Comparison of ENCODE assay signal across 8 cellular contexts in genomic region chr7:44581907-44582603, GRCh38. TPM values are rescaled to one million over a fixed set of nuclear protein-coding genes. Genes with fewer than 3 reads are reported as not detected.
DNase-seq lines count a peak whose midpoint lies in the region; ATAC-seq lines count a peak whose summit lies in the region.

Gene TMED4, minus strand, starts transcription at chr7:44582231. Its CDS starts 25 bp downstream, at chr7:44582206.

- H3K4me1 Mint-ChIP-seq in activated CD8-positive, alpha-beta memory T cell treated with anti-CD3 and anti-CD28 coated beads, Interleukin-2, amount 10 ng/mL, durations not matched to agents 7 days and 5 days, result peaks cover 38% of the 10 kb centered on the region

- peak within 1 kb of the TSS; percentile 87 for H4K91ac ChIP-seq in mesenchymal stem cell (ENCODE audit: low read length)

- CTCF ChIA-PET in activated CD8-positive, alpha-beta memory T cell treated with anti-CD3 and anti-CD28 coated beads, Interleukin-2, amount 10 ng/mL, durations not matched to agents 7 days and 5 days (lab: Charles Lee), result interaction anchor here (0.6 to 2.1 kb wide), 10 partner anchors 9 to 554 kb away, joined by 3 to 8 read pairs (median 4); partner anchors contain the start of genes H2AZ2 and PURB

- peaks cover 18% of the 10 kb centered on the region for H3K79me1 ChIP-seq in mesenchymal stem cell (replicated peaks; ENCODE audit: low read length, poor library complexity, severe bottlenecking)

- peak within 1 kb of the TSS; percentile 74 for H2AK5ac ChIP-seq in mesenchymal stem cell (ENCODE audit: low read length, severe bottlenecking)

- H3K27ac Mint-ChIP-seq in activated CD8-positive, alpha-beta memory T cell treated with anti-CD3 and anti-CD28 coated beads, Interleukin-2, amount 10 ng/mL, durations not matched to agents 7 days and 5 days, result peak within 1 kb of the TSS; percentile 95

- peak within 1 kb of the TSS in 1 of 2 experiments; percentile 91 for H3K14ac ChIP-seq in mesenchymal stem cell (ENCODE audit: low read length in 2 of 2)

- peak; percentile 80 for ATAC-seq in GM21381 (IDR thresholded peaks at IDR 0.05; ENCODE audit: unreplicated experiment)
- ATAC-seq in activated CD8-positive, alpha-beta memory T cell treated with anti-CD3 and anti-CD28 coated beads, Interleukin-2, amount 10 ng/mL, durations not matched to agents 7 days and 5 days, result peak; percentile 96

- peak within 1 kb of the TSS; percentile 54 for H2BK15ac ChIP-seq in mesenchymal stem cell (ENCODE audit: low read depth, poor library complexity, severe bottlenecking)

- H3K4me1 ChIP-seq in NT2/D1 (ENCODE audit: insufficient read depth, insufficient read length), result peaks cover 3% of the 10 kb centered on the region
- H3K4me1 ChIP-seq in endocrine pancreas (ENCODE audit: control insufficient read depth, insufficient read depth, low read length), result no peaks in the 10 kb centered on the region
- H3K4me1 ChIP-seq in mesenchymal stem cell (ENCODE audit: control insufficient read depth, insufficient read depth, low read depth, low read length), result peaks cover 11% of the 10 kb centered on the region

- H3K4me3 ChIP-seq in NT2/D1 (ENCODE audit: insufficient read length, low read depth), result peak within 1 kb of the TSS; percentile 89
- H3K4me3 ChIP-seq in endocrine pancreas (ENCODE audit: control insufficient read depth, insufficient read depth, low read length), result peak within 1 kb of the TSS; percentile 72
- H3K4me3 ChIP-seq in mesenchymal stem cell (ENCODE audit: insufficient read depth in 1 of 2, low read depth in 1 of 2, low read length in 2 of 2), result peak within 1 kb of the TSS; percentile 78 to 96

- H2BK12ac ChIP-seq in mesenchymal stem cell (ENCODE audit: low read length in 2 of 2), result no peak within 1 kb of the TSS

- peak within 1 kb of the TSS; percentile 78 to 88 for H3K4ac ChIP-seq in mesenchymal stem cell (ENCODE audit: low read depth in 1 of 2, low read length in 2 of 2)

- H3K4me2 ChIP-seq in mesenchymal stem cell (ENCODE audit: low read length, poor library complexity, severe bottlenecking), result peak within 1 kb of the TSS; percentile 79

- H3K9ac ChIP-seq in NT2/D1 (ENCODE audit: insufficient read length, low read depth) (peak within 1 kb of the TSS; percentile 98), endocrine pancreas (ENCODE audit: control insufficient read depth, insufficient read depth, low read length) (peak within 1 kb of the TSS; percentile 94), mesenchymal stem cell (ENCODE audit: low read length) (peak within 1 kb of the TSS; percentile 99)

- H3K36me3 Mint-ChIP-seq in activated CD8-positive, alpha-beta memory T cell treated with anti-CD3 and anti-CD28 coated beads, Interleukin-2, amount 10 ng/mL, durations not matched to agents 7 days and 5 days, result peaks cover 27% of the 10 kb centered on the region

- peak within 1 kb of the TSS; percentile 69 to 93 for H3K18ac ChIP-seq in mesenchymal stem cell (ENCODE audit: low read depth in 1 of 2, low read length in 2 of 2)

- DNase-seq in COR-L47 (lab: John Stamatoyannopoulos, UW) (peak; percentile 99), HUDEP-2 (lab: John Stamatoyannopoulos, UW; ENCODE audit: unreplicated experiment in 76 of 76) (peak; percentile 52 to 99 (median 98)), NT2/D1 (ENCODE audit: low read depth, low spot score) (peak; percentile 99), mesenchymal stem cell (peak; percentile 98)
- DNase-seq in activated CD8-positive, alpha-beta memory T cell treated with anti-CD3 and anti-CD28 coated beads, Interleukin-2, amount 10 ng/mL, durations not matched to agents 7 days and 5 days, result peak; percentile 100
- DNase-seq in stimulated activated CD8-positive, alpha-beta memory T cell treated with anti-CD3 and anti-CD28 coated beads, Interleukin-12 subunit alpha, Interleukin-12 subunit beta, amount 100 ng/mL, for 4 hours (ENCODE audit: low read depth), result peak; percentile 100

- H3K36me3 ChIP-seq in NT2/D1 (ENCODE audit: insufficient read depth, insufficient read length, low read length) (peaks cover 40% of the 10 kb centered on the region), endocrine pancreas (ENCODE audit: control insufficient read depth, insufficient read depth, low read length) (peaks cover 5% of the 10 kb centered on the region), mesenchymal stem cell (ENCODE audit: control insufficient read depth in 1 of 2, insufficient read depth in 2 of 2, low read depth in 1 of 2, low read length in 2 of 2) (peaks cover 20 to 34% of the 10 kb centered on the region in 2 experiments)

- peak within 1 kb of the TSS; percentile 71 for H2AFZ ChIP-seq in mesenchymal stem cell (ENCODE audit: low read depth, low read length)

- no peak within 1 kb of the TSS for H2BK5ac ChIP-seq in mesenchymal stem cell (ENCODE audit: low read depth, low read length, poor library complexity, severe bottlenecking)

- peak within 1 kb of the TSS in 1 of 2 experiments; percentile 27 for H3K23ac ChIP-seq in mesenchymal stem cell (ENCODE audit: low read length in 2 of 2)

- peak within 1 kb of the TSS; percentile 91 for H3K4me3 Mint-ChIP-seq in activated CD8-positive, alpha-beta memory T cell treated with anti-CD3 and anti-CD28 coated beads, Interleukin-2, amount 10 ng/mL, durations not matched to agents 7 days and 5 days

- H3K9me3 ChIP-seq in NT2/D1 (ENCODE audit: insufficient read depth, low read length), result no peaks in the 10 kb centered on the region
- no peaks in the 10 kb centered on the region for H3K9me3 ChIP-seq in endocrine pancreas (ENCODE audit: control insufficient read depth, low read length)
- no peaks in the 10 kb centered on the region for H3K9me3 ChIP-seq in mesenchymal stem cell (ENCODE audit: control insufficient read depth, low read length)

- H3K27me3 Mint-ChIP-seq in activated CD8-positive, alpha-beta memory T cell treated with anti-CD3 and anti-CD28 coated beads, Interleukin-2, amount 10 ng/mL, durations not matched to agents 7 days and 5 days, result no peaks in the 10 kb centered on the region

- peak within 1 kb of the TSS; percentile 92 for H3K27ac ChIP-seq in mesenchymal stem cell (ENCODE audit: low read length, poor library complexity, severe bottlenecking)

- H3K27me3 ChIP-seq in NT2/D1 (ENCODE audit: insufficient read depth, insufficient read length), result no peaks in the 10 kb centered on the region
- no peaks in the 10 kb centered on the region for H3K27me3 ChIP-seq in endocrine pancreas (ENCODE audit: control insufficient read depth, insufficient read depth, low read length)
- no peaks in the 10 kb centered on the region for H3K27me3 ChIP-seq in mesenchymal stem cell (ENCODE audit: control insufficient read depth in 1 of 2, insufficient read depth in 1 of 2, low read length in 2 of 2)

- H2BK120ac ChIP-seq in mesenchymal stem cell (ENCODE audit: low read depth, low read length), result peak within 1 kb of the TSS; percentile 6

- H3K9me3 Mint-ChIP-seq in activated CD8-positive, alpha-beta memory T cell treated with anti-CD3 and anti-CD28 coated beads, Interleukin-2, amount 10 ng/mL, durations not matched to agents 7 days and 5 days (ENCODE audit: low read depth), result no peaks in the 10 kb centered on the region

- under 1% methylated on average over 67 of the region's 67 CpGs for WGBS in mesenchymal stem cell

- H4K8ac ChIP-seq in mesenchymal stem cell (ENCODE audit: low read length), result peak within 1 kb of the TSS; percentile 93

RNA-seq across cellular contexts. Expression of gene TMED4, which starts in this region (rescaled TPM):
- total RNA-seq in activated CD8-positive, alpha-beta memory T cell treated with anti-CD3 and anti-CD28 coated beads, Interleukin-2, amount 10 ng/mL, durations not matched to agents 7 days and 5 days, result 10 to 100 TPM; 74.8 to 77.4 TPM
- 52.3 TPM for polyA plus RNA-seq in mesenchymal stem cell (2013, experiment 1 of 2)
- 54.0 TPM for polyA plus RNA-seq in mesenchymal stem cell (2013, experiment 2 of 2)

Comparison
In these comparisons a context has a peak if more than half of its experiments do, and no peak if none do; other contexts are left out.
1. Peak in every context shown above with its lines: DNase-seq, ATAC-seq, H3K4me3 ChIP-seq and H3K27ac ChIP-seq.